Comparison of ENCODE assay signal across 2 cellular contexts in genomic region chr5:9168791-9169611, GRCh38.
TF ChIP-seq lines count a peak whose summit lies in the region.

No MANE protein-coding gene starts in this region.

TF ChIP-seq in H1, 55 proteins besides CTCF, POLR2A, EP300 and RAD21:
- TF ChIP-seq CBX8 (IDR thresholded peaks at IDR 0.05; ENCODE audit: borderline replicate concordance, low read depth, low read length): no peak
- no peak for TF ChIP-seq ASH2L (IDR thresholded peaks at IDR 0.05; ENCODE audit: low read length)
- TF ChIP-seq SRF (IDR thresholded peaks at IDR 0.05; ENCODE audit: low read depth, low read length): no peak
- TF ChIP-seq POU5F1 (IDR thresholded peaks at IDR 0.05; ENCODE audit: low read depth, low read length): no peak
- no peak for TF ChIP-seq EGR1 (IDR thresholded peaks at IDR 0.05; ENCODE audit: borderline replicate concordance, low read depth, low read length)
- TF ChIP-seq GABPA (IDR thresholded peaks at IDR 0.05; ENCODE audit: borderline replicate concordance, insufficient read depth, low read length): no peak
- no peak for TF ChIP-seq CHD1 (IDR thresholded peaks at IDR 0.05; ENCODE audit: low read depth, low read length)
- TF ChIP-seq GTF2F1 (IDR thresholded peaks at IDR 0.05; ENCODE audit: borderline replicate concordance, low read depth, low read length): no peak
- TF ChIP-seq JUND (IDR thresholded peaks at IDR 0.05; ENCODE audit: low read length): no peak
- no peak for TF ChIP-seq JUN (IDR thresholded peaks at IDR 0.05; ENCODE audit: low read depth, low read length)
- TF ChIP-seq YY1 (IDR thresholded peaks at IDR 0.05; ENCODE audit: low read depth, low read length): no peak

TF ChIP-seq in HepG2, 621 proteins besides CTCF, POLR2A, EP300 and RAD21:
- no peak for TF ChIP-seq LBX2 (CRISPR knock-in tag; IDR thresholded peaks at IDR 0.05; ENCODE audit: borderline replicate concordance)
- TF ChIP-seq, protein P1, sequence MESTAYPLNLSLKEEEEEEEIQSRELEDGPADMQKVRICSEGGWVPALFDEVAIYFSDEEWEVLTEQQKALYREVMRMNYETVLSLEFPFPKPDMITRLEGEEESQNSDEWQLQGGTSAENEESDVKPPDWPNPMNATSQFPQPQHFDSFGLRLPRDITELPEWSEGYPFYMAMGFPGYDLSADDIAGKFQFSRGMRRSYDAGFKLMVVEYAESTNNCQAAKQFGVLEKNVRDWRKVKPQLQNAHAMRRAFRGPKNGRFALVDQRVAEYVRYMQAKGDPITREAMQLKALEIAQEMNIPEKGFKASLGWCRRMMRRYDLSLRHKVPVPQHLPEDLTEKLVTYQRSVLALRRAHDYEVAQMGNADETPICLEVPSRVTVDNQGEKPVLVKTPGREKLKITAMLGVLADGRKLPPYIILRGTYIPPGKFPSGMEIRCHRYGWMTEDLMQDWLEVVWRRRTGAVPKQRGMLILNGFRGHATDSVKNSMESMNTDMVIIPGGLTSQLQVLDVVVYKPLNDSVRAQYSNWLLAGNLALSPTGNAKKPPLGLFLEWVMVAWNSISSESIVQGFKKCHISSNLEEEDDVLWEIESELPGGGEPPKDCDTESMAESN (CRISPR knock-in tag; conservative IDR thresholded peaks at IDR 0.05): no peak
- no peak for TF ChIP-seq NR2F2 (IDR thresholded peaks at IDR 0.05; ENCODE audit: borderline replicate concordance, low read depth)
- TF ChIP-seq FOXA1 (IDR thresholded peaks at IDR 0.05): no peak
- no peak for TF ChIP-seq FOXA1 (CRISPR knock-in tag; IDR thresholded peaks at IDR 0.05)
- no peak for TF ChIP-seq ZNF282 (IDR thresholded peaks at IDR 0.05; ENCODE audit: partially characterized antibody)
- TF ChIP-seq ZBTB26 (CRISPR knock-in tag; IDR thresholded peaks at IDR 0.05; ENCODE audit: borderline replicate concordance): no peak
- TF ChIP-seq MLX (CRISPR knock-in tag; IDR thresholded peaks at IDR 0.05): no peak
- TF ChIP-seq MYC (CRISPR knock-in tag; IDR thresholded peaks at IDR 0.05; ENCODE audit: borderline replicate concordance): no peak
- no peak for TF ChIP-seq RFX1 (IDR thresholded peaks at IDR 0.05)
- TF ChIP-seq PRDM4 (CRISPR knock-in tag; IDR thresholded peaks at IDR 0.05; ENCODE audit: borderline replicate concordance): no peak
- no peak for TF ChIP-seq NONO (IDR thresholded peaks at IDR 0.05)
- TF ChIP-seq NONO (CRISPR knock-in tag; conservative IDR thresholded peaks at IDR 0.05): no peak
- TF ChIP-seq ZNF883 (CRISPR knock-in tag; IDR thresholded peaks at IDR 0.05; ENCODE audit: not compliant biosample characterization): no peak
TF ChIP-seq in HepG2: peak in this region for 0.
